29 cellular contexts compared by ENCODE assay signal in genomic region chr3:64064804-64065203, GRCh38.
"Had no signal": no experiment of that assay in that cellular context is flagged by ENCODE, and none has a peak within 500 bp of the region (broad histone marks: within the 10 kb centered on the region; RNA-seq: fewer than 3 reads in every experiment).

No MANE protein-coding gene starts in this region.

- DNase-seq: stimulated activated CD4-positive, alpha-beta T cell treated with anti-CD3 and anti-CD28 coated beads, Interleukin-2, amount 100 ng/mL, for 48 hours; stimulated activated CD4-positive, alpha-beta T cell treated with anti-CD3 and anti-CD28 coated beads, Interleukin-4, amount 100 ng/mL, for 1 hour; stimulated activated CD4-positive, alpha-beta T cell treated with anti-CD3 and anti-CD28 coated beads, Interleukin-4, amount 100 ng/mL, for 24 hours; stimulated activated CD4-positive, alpha-beta T cell treated with anti-CD3 and anti-CD28 coated beads, Interleukin-4, amount 100 ng/mL, for 4 hours; stimulated activated CD8-positive, alpha-beta memory T cell treated with anti-CD3 and anti-CD28 coated beads, Interleukin-4, amount 100 ng/mL, for 48 hours; stimulated activated naive B cell treated with anti-CD40 and anti-IgM and Interleukin-4, amounts not matched to agents 10 μg/mL and 1 μg/mL and 100 μg/mL, for 72 hours; stimulated activated naive CD4-positive, alpha-beta T cell; stimulated activated naive CD4-positive, alpha-beta T cell treated with Interleukin-2 at 50 U/mL for 16 hours; stimulated activated naive CD8-positive, alpha-beta T cell treated with anti-CD3 and anti-CD28 coated beads, Interleukin-15, amount 100 ng/mL, for 72 hours; stimulated activated naive CD8-positive, alpha-beta T cell treated with anti-CD3 and anti-CD28 coated beads, Interleukin-15, Interleukin-2, amounts not matched to agents 100 U/mL and 50 U/mL, for 24 hours; stomach; substantia nigra; testis; thyroid gland; tibial artery; transverse colon; trophoblast cell; upper lobe of left lung; upper lobe of right lung; uterus had no signal

- H3K27ac Mint-ChIP-seq: stimulated activated effector memory CD8-positive, alpha-beta T cell treated with anti-CD3 and anti-CD28 coated beads, Interleukin-12 subunit alpha, Interleukin-12 subunit beta, amount 100 ng/mL, for 72 hours; stimulated activated memory B cell treated with anti-CD40 and anti-IgM and Interleukin-4, amounts not matched to agents 10 μg/mL and 1 μg/mL and 100 μg/mL, for 72 hours; stimulated activated naive B cell treated with anti-CD40 and anti-IgM and Interleukin-4, amounts not matched to agents 10 μg/mL and 1 μg/mL and 100 μg/mL, for 72 hours; stimulated activated naive CD8-positive, alpha-beta T cell treated with anti-CD3 and anti-CD28 coated beads, Interleukin-15, amount 100 ng/mL, for 72 hours; stimulated activated naive CD8-positive, alpha-beta T cell treated with anti-CD3 and anti-CD28 coated beads, Interleukin-15, Interleukin-2, amounts not matched to agents 100 ng/mL and 50 ng/mL, for 24 hours; type B pancreatic cell had no signal

- H3K4me1 ChIP-seq: stomach, testis, tibial artery, transverse colon, upper lobe of right lung, uterus had no signal

- H3K36me3 Mint-ChIP-seq: stimulated activated effector memory CD8-positive, alpha-beta T cell treated with anti-CD3 and anti-CD28 coated beads, Interleukin-12 subunit alpha, Interleukin-12 subunit beta, amount 100 ng/mL, for 72 hours; stimulated activated memory B cell treated with anti-CD40 and anti-IgM and Interleukin-4, amounts not matched to agents 10 μg/mL and 1 μg/mL and 100 μg/mL, for 72 hours; stimulated activated naive B cell treated with anti-CD40 and anti-IgM and Interleukin-4, amounts not matched to agents 10 μg/mL and 1 μg/mL and 100 μg/mL, for 72 hours; type B pancreatic cell had no signal

- H3K4me1 Mint-ChIP-seq: stimulated activated effector memory CD8-positive, alpha-beta T cell treated with anti-CD3 and anti-CD28 coated beads, Interleukin-12 subunit alpha, Interleukin-12 subunit beta, amount 100 ng/mL, for 72 hours; stimulated activated memory B cell treated with anti-CD40 and anti-IgM and Interleukin-4, amounts not matched to agents 10 μg/mL and 1 μg/mL and 100 μg/mL, for 72 hours; stimulated activated naive B cell treated with anti-CD40 and anti-IgM and Interleukin-4, amounts not matched to agents 10 μg/mL and 1 μg/mL and 100 μg/mL, for 72 hours; stimulated activated naive CD8-positive, alpha-beta T cell treated with anti-CD3 and anti-CD28 coated beads, Interleukin-15, amount 100 ng/mL, for 72 hours had no signal

- H3K36me3 ChIP-seq: stomach, suprapubic skin, thoracic aorta, thyroid gland, tibial artery, tibial nerve, transverse colon, upper lobe of left lung, upper lobe of right lung, uterus, vagina had no signal

- H3K4me3 ChIP-seq: stomach, suprapubic skin, testis, thoracic aorta, thyroid gland, tibial artery, tibial nerve, transverse colon, upper lobe of left lung, upper lobe of right lung, uterus, vagina had no signal

- ATAC-seq: stimulated activated effector memory CD8-positive, alpha-beta T cell treated with anti-CD3 and anti-CD28 coated beads, Interleukin-12 subunit alpha, Interleukin-12 subunit beta, amount 100 ng/mL, for 72 hours; stimulated activated memory B cell treated with anti-CD40 and anti-IgM and Interleukin-4, amounts not matched to agents 10 μg/mL and 1 μg/mL and 100 μg/mL, for 72 hours; stimulated activated naive B cell treated with anti-CD40 and anti-IgM and Interleukin-4, amounts not matched to agents 10 μg/mL and 1 μg/mL and 100 μg/mL, for 72 hours; stimulated activated naive CD8-positive, alpha-beta T cell treated with anti-CD3 and anti-CD28 coated beads, Interleukin-15, amount 100 ng/mL, for 72 hours; stimulated activated naive CD8-positive, alpha-beta T cell treated with anti-CD3 and anti-CD28 coated beads, Interleukin-15, Interleukin-2, amounts not matched to agents 100 U/mL and 50 U/mL, for 24 hours; upper lobe of right lung had no signal

- H3K27me3 ChIP-seq: stomach, suprapubic skin, testis, thyroid gland, tibial artery, tibial nerve, transverse colon, upper lobe of left lung, upper lobe of right lung, uterus, vagina had no signal

- H3K9me3 ChIP-seq: stomach, suprapubic skin, testis, thoracic aorta, thyroid gland, tibial artery, tibial nerve, transverse colon, upper lobe of left lung, upper lobe of right lung, uterus, vagina had no signal

- FAIRE-seq: urothelium cell line had no signal

- H3K27ac ChIP-seq: stomach, suprapubic skin, testis, thoracic aorta, thyroid gland, tibial artery, tibial nerve, transverse colon, upper lobe of left lung, upper lobe of right lung, uterus, vagina had no signal

- H3K4me3 Mint-ChIP-seq: stimulated activated effector memory CD8-positive, alpha-beta T cell treated with anti-CD3 and anti-CD28 coated beads, Interleukin-12 subunit alpha, Interleukin-12 subunit beta, amount 100 ng/mL, for 72 hours; stimulated activated memory B cell treated with anti-CD40 and anti-IgM and Interleukin-4, amounts not matched to agents 10 μg/mL and 1 μg/mL and 100 μg/mL, for 72 hours; stimulated activated naive B cell treated with anti-CD40 and anti-IgM and Interleukin-4, amounts not matched to agents 10 μg/mL and 1 μg/mL and 100 μg/mL, for 72 hours; stimulated activated naive CD8-positive, alpha-beta T cell treated with anti-CD3 and anti-CD28 coated beads, Interleukin-15, amount 100 ng/mL, for 72 hours; stimulated activated naive CD8-positive, alpha-beta T cell treated with anti-CD3 and anti-CD28 coated beads, Interleukin-15, Interleukin-2, amounts not matched to agents 100 ng/mL and 50 ng/mL, for 24 hours; type B pancreatic cell had no signal
